ENCODE assay signal across 1 cellular context in genomic region chr22:31089101-31090100, GRCh38.
TF ChIP-seq lines count a peak whose summit lies in the region.

No MANE protein-coding gene starts in this region.

TF ChIP-seq in endothelial cell of umbilical vein, 7 proteins besides CTCF, POLR2A, EP300 and RAD21 (continued from another document):
- TF ChIP-seq MAX (IDR thresholded peaks at IDR 0.05; ENCODE audit: insufficient read depth, insufficient read length), result no peak
